ENCODE assay signal across 7 cellular contexts in the genomic region with DNA sequence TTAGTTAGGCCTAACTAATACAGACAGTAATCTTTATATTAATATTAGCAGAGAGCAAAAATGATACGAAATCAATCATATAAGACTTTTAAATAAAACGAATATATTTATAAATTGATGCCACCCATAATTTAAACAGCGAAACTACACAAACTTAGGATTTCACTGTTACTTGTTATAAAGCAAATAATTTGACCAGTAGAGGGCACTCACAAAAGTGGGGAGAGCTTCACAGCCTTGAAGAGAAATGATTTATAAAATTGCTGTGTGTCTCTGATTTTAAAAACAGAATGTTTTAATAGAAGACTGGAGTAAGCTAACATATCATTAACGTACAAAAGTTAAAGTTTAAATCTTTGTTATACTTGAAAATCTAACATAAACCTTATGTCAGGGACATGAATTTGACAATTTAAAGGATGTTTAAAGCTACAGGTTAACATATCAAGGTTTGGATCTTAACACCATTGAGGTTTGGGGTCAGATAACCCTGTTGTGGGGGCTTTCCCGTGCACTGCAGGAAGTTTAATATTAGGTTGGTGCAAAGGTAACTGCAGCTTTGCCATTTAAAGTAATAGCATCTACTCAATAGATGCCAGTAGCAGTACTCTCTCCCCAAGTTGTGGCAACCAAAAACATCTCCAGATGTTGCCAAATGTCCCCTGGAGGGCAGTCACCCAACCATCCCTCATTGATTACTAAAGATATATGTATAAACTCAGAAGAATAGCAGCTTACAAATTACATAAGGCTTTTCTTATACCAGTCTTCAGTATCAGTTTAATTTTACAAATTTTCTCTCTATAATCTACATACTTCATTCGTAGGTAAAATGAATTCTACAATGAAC. TPM values are rescaled to one million over a fixed set of nuclear protein-coding genes. Genes with fewer than 3 reads are reported as not detected.
DNase-seq lines count a peak whose midpoint lies in the region; ATAC-seq and TF ChIP-seq lines count a peak whose summit lies in the region.

No MANE protein-coding gene starts in this region.

- no peak for TF ChIP-seq POLR2A in testis (IDR thresholded peaks at IDR 0.05)

- H3K27ac Mint-ChIP-seq in activated naive CD8-positive, alpha-beta T cell treated with anti-CD3 and anti-CD28 coated beads, Interleukin-2, amount 50 U/mL, for 24 hours = no peak overlapping the region

- 49 to 59% methylated on average over 6 of the region's 6 CpGs for WGBS in testis, 2 donors

- no peaks in the 10 kb centered on the region for H3K9me3 ChIP-seq in testis

- no peaks in the 10 kb centered on the region for H3K36me3 ChIP-seq in testis (ENCODE audit: low read depth, missing control alignments)

- H3K9me3 Mint-ChIP-seq in activated naive CD8-positive, alpha-beta T cell treated with anti-CD3 and anti-CD28 coated beads, Interleukin-2, amount 50 U/mL, for 24 hours = peaks cover 4% of the 10 kb centered on the region

- intact Hi-C loops in testis (cut with DNase I; ENCODE audit: low total_unique reads) = no loop called here

- H3K27me3 Mint-ChIP-seq in activated naive CD8-positive, alpha-beta T cell treated with anti-CD3 and anti-CD28 coated beads, Interleukin-2, amount 50 U/mL, for 24 hours = no peaks in the 10 kb centered on the region

- H3K4me3 ChIP-seq in testis = no peak overlapping the region

- no peak overlapping the region for H3K4me3 Mint-ChIP-seq in activated naive CD8-positive, alpha-beta T cell treated with anti-CD3 and anti-CD28 coated beads, Interleukin-2, amount 50 U/mL, for 24 hours

- peak in 2 of 3 experiments; percentile 38 to 64 for TF ChIP-seq CTCF in testis (IDR thresholded peaks at IDR 0.05)

- no peaks in the 10 kb centered on the region for H3K27me3 ChIP-seq in testis

- H3K27ac ChIP-seq in testis = no peak overlapping the region

- H3K36me3 Mint-ChIP-seq in activated naive CD8-positive, alpha-beta T cell treated with anti-CD3 and anti-CD28 coated beads, Interleukin-2, amount 50 U/mL, for 24 hours (ENCODE audit: low read depth) = peaks cover 43% of the 10 kb centered on the region

- peak; percentile 98 for DNase-seq in DMS53 (lab: John Stamatoyannopoulos, UW)
- peak; percentile 51 for DNase-seq in MV-4-11 (lab: John Stamatoyannopoulos, UW)
- no peak for DNase-seq in activated naive CD8-positive, alpha-beta T cell treated with anti-CD3 and anti-CD28 coated beads, Interleukin-2, amount 50 U/mL, for 24 hours
- peak; percentile 14 for DNase-seq in iPS-NIHi11 (ENCODE audit: low spot score)
- no peak for DNase-seq in testis
- DNase-seq in stimulated activated CD4-positive, alpha-beta T cell treated with anti-CD3 and anti-CD28 coated beads, Interleukin-12 subunit alpha, Interleukin-12 subunit beta, amount 100 ng/mL, for 4 hours = no peak

- ATAC-seq in GM18909 (IDR thresholded peaks at IDR 0.05; ENCODE audit: poor library complexity, unreplicated experiment) = peak; percentile 60
- ATAC-seq in activated naive CD8-positive, alpha-beta T cell treated with anti-CD3 and anti-CD28 coated beads, Interleukin-2, amount 50 U/mL, for 24 hours = peak; percentile 82

- H3K4me1 ChIP-seq in testis = no peaks in the 10 kb centered on the region

- H3K4me1 Mint-ChIP-seq in activated naive CD8-positive, alpha-beta T cell treated with anti-CD3 and anti-CD28 coated beads, Interleukin-2, amount 50 U/mL, for 24 hours = peaks cover 39% of the 10 kb centered on the region

RNA-seq across cellular contexts. Expression of a gene that starts 9.3 kb away (rescaled TPM):
- 10 to 100 TPM; 20.3 to 22.1 TPM for total RNA-seq in testis
- 13.3 TPM for polyA plus RNA-seq in testis (ENCODE audit: insufficient read depth, low read depth, low replicate concordance)

RNA-seq across cellular contexts. Expression of a gene that starts 46.4 kb away (rescaled TPM):
- total RNA-seq in testis = 10 to 100 TPM; 47.6 to 63.3 TPM
- polyA plus RNA-seq in testis (ENCODE audit: insufficient read depth, low read depth, low replicate concordance) = 84.9 TPM

RNA-seq across cellular contexts. Expression of a gene that starts 46.4 kb away (rescaled TPM):
- 10 to 100 TPM; 10.1 to 21.0 TPM for total RNA-seq in testis
- 22.6 TPM for polyA plus RNA-seq in testis (ENCODE audit: insufficient read depth, low read depth, low replicate concordance)

Comparison
In these comparisons a context has a peak if more than half of its experiments do, and no peak if none do; other contexts are left out.
1. DNase-seq: peak in DMS53 (single experiment), MV-4-11 (single experiment) and iPS-NIHi11 (single experiment); none in activated naive CD8-positive, alpha-beta T cell treated with anti-CD3 and anti-CD28 coated beads, Interleukin-2, amount 50 U/mL, for 24 hours (single experiment), testis (single experiment) and stimulated activated CD4-positive, alpha-beta T cell treated with anti-CD3 and anti-CD28 coated beads, Interleukin-12 subunit alpha, Interleukin-12 subunit beta, amount 100 ng/mL, for 4 hours (single experiment).